1 cellular context compared by ENCODE assay signal in genomic region chr14:20400965-20401593, GRCh38.
A peak's percentile ranks its signal among the peaks of the same experiment; 100 is the strongest.
TF ChIP-seq lines count a peak whose summit lies in the region.

No MANE protein-coding gene starts in this region.

TF ChIP-seq in IMR-90, 13 proteins besides CTCF, POLR2A, EP300 and RAD21:
- TF ChIP-seq FOS (IDR thresholded peaks at IDR 0.05; ENCODE audit: low read depth, low read length), result 0 out of 2 replicates have a peak, but pooled peaks have one; percentile 15
- no peak for TF ChIP-seq CEBPB (IDR thresholded peaks at IDR 0.05; ENCODE audit: low read depth, low read length)
